In genomic region chr5:156597276-156597675, GRCh38 we compare ENCODE assay signal across 20 cellular contexts.
"Had no signal": no experiment of that assay in that cellular context is flagged by ENCODE, and none has a peak within 500 bp of the region (broad histone marks: within the 10 kb centered on the region; RNA-seq: fewer than 3 reads in every experiment).

No MANE protein-coding gene starts in this region.

- H3K27ac ChIP-seq: HL-60, KMS-11 had no signal

- ATAC-seq: K562, SK-N-SH treated with all-trans-retinoic acid at 6 μM for 48 hours had no signal

- DNase-seq: Kasumi-1, MM.1S, NCI-H1092 treated with DMSO at 0.1 percent for 48 hours, NCI-H1436, NCI-H187, NCI-H2029, NCI-H2081 treated with DMSO at 0.1 percent for 48 hours, NCI-H2171, NCI-H226, NCI-H446, NCI-H510A, NCI-H524 treated with DMSO at 0.1 percent for 48 hours, NCI-H69, NCI-H774, RPMI8226, SHP77 had no signal

- H3K4me3 ChIP-seq: K562 had no signal
